In the genomic region with DNA sequence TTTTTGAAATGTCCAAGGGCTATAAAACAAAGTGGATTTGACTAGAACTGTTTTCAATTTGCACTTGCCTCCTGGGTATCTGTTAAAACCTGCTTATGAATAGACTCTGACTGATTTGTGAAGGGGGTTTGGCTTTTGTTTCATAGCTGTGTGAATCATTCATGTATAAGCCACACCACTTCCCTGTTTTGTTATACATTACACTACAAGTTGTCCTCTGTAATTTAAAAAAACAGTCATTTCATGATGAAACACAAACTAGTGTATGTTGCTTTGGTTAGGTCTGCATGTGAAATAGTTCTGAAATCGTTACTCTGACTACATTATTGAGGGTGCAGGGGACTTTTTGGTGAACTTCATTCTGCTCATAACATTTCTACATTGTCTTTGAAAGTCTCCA, we compare ENCODE assay signal across 13 cellular contexts.
DNase-seq lines count a peak whose midpoint lies in the region; ATAC-seq, FAIRE-seq and TF ChIP-seq lines count a peak whose summit lies in the region.
"Had no signal": no experiment of that assay in that cellular context is flagged by ENCODE, and none has a peak within 500 bp of the region (broad histone marks: within the 10 kb centered on the region; RNA-seq: fewer than 3 reads in every experiment).

No MANE protein-coding gene starts in this region.

- no peak overlapping the region for H3K9ac ChIP-seq in mammary epithelial cell (ENCODE audit: insufficient read depth, low read length)

- peak; percentile 84 for DNase-seq in mammary epithelial cell
- DNase-seq in mucosa of gallbladder (ENCODE audit: low spot score) = no peak
- DNase-seq in frontal cortex (ENCODE audit: low spot score in 2 of 2) = no peak
- DNase-seq in upper lobe of right lung = no peak
- no peak for DNase-seq in HCEC 1CT
- DNase-seq: activated T-cell treated with anti-CD3 and anti-CD28 coated beads, Interleukin-2, amount 50 U/mL, for 1 hour; heart left ventricle; NCI-H1694; sigmoid colon; thyroid gland had no signal

- H3K4me1 ChIP-seq in mammary epithelial cell (ENCODE audit: insufficient read depth, low read length) (peaks cover 15% of the 10 kb centered on the region), upper lobe of right lung (no peaks in the 10 kb centered on the region)
- H3K4me1 ChIP-seq: heart left ventricle, sigmoid colon, thyroid gland had no signal

- CTCF ChIA-PET in mammary epithelial cell (lab: Charles Lee; ENCODE audit: low non-redundant PET) = interaction anchor here (0.8 kb wide), 1 partner anchor 122 kb away, joined by 3 read pairs; no protein-coding TSS in a partner anchor

- H4K20me1 ChIP-seq in mammary epithelial cell (ENCODE audit: insufficient read depth, low read length) = no peaks in the 10 kb centered on the region

- intact Hi-C loops in mammary epithelial cell (cut with micrococcal nuclease) (no loop called here), upper lobe of right lung (cut with DNase I) (no loop called here)

- no peaks in the 10 kb centered on the region for H3K79me2 ChIP-seq in mammary epithelial cell (ENCODE audit: insufficient read depth, low read length)

- in situ Hi-C loops in mammary epithelial cell (cut with MboI; ENCODE audit: low sequenced_read_pairs in 2 of 2) = no loop called here

- no peak for FAIRE-seq in frontal cortex (lab: Jason Lieb, UNC)

- H3K4me3 ChIP-seq in mammary epithelial cell (replicated peaks in 1 of 3; ENCODE audit: insufficient read depth in 1 of 3, low read depth in 2 of 3, low read length in 3 of 3) (peak overlapping the region in 1 of 3 experiments; percentile 22), upper lobe of right lung (no peak overlapping the region)
- H3K4me3 ChIP-seq: heart left ventricle, sigmoid colon, thyroid gland had no signal

- H3K36me3 ChIP-seq in mammary epithelial cell (ENCODE audit: insufficient read depth, low read length) = no peaks in the 10 kb centered on the region
- H3K36me3 ChIP-seq in upper lobe of right lung = no peaks in the 10 kb centered on the region
- H3K36me3 ChIP-seq: heart left ventricle, sigmoid colon, thyroid gland had no signal

- H3K27ac ChIP-seq in mammary epithelial cell (ENCODE audit: insufficient read depth, low read depth, low read length) (peak overlapping the region; percentile 9), upper lobe of right lung (no peak overlapping the region)
- H3K27ac ChIP-seq: heart left ventricle, sigmoid colon, thyroid gland had no signal

- 0% methylated on average over 1 of the region's 1 CpG for WGBS in mammary epithelial cell (ENCODE audit: low coverage, missing lambda C conversion rate)

- H3K9me3 ChIP-seq in mammary epithelial cell (replicated peaks; ENCODE audit: insufficient read depth, low read length) (no peaks in the 10 kb centered on the region), upper lobe of right lung (no peaks in the 10 kb centered on the region)
- H3K9me3 ChIP-seq: heart left ventricle, sigmoid colon, thyroid gland had no signal

- dilution Hi-C loops in mammary epithelial cell (cut with HindIII; ENCODE audit: low sequenced_read_pairs) = no loop called here

- H3K27me3 ChIP-seq in mammary epithelial cell (ENCODE audit: insufficient read depth, low read length) (no peaks in the 10 kb centered on the region), upper lobe of right lung (no peaks in the 10 kb centered on the region)
- H3K27me3 ChIP-seq: heart left ventricle, sigmoid colon, thyroid gland had no signal

- no TSS peak for BruUV-seq in mammary epithelial cell (replicated peaks; lab: Mats Ljungman, UMichigan)

- ATAC-seq in GM18505 (IDR thresholded peaks at IDR 0.05; ENCODE audit: unreplicated experiment) (peak; percentile 94), GM21528 (IDR thresholded peaks at IDR 0.05; ENCODE audit: low FRiP score, unreplicated experiment) (peak; percentile 94), HG03457 (IDR thresholded peaks at IDR 0.05; ENCODE audit: unreplicated experiment) (peak; percentile 99), upper lobe of right lung (no peak)
- ATAC-seq: heart left ventricle had no signal

- TF ChIP-seq CTCF in mammary epithelial cell (conservative IDR thresholded peaks at IDR 0.05 in 1 of 2, IDR thresholded peaks at IDR 0.05 in 1 of 2; ENCODE audit: extremely low read depth in 1 of 2, insufficient read depth in 1 of 2, low read depth in 1 of 2, low read length in 2 of 2) (no peak), upper lobe of right lung (IDR thresholded peaks at IDR 0.05) (no peak)

- TF ChIP-seq POLR2A in GM18505 (IDR thresholded peaks at IDR 0.05; ENCODE audit: borderline replicate concordance, extremely low read depth, insufficient read depth, insufficient read length) = no peak

- no peak overlapping the region for H2AFZ ChIP-seq in mammary epithelial cell (ENCODE audit: low read depth, low read length)

- H3K4me2 ChIP-seq in mammary epithelial cell (ENCODE audit: insufficient read depth, low read depth, low read length) = peak overlapping the region; percentile 68
